In the genomic region with DNA sequence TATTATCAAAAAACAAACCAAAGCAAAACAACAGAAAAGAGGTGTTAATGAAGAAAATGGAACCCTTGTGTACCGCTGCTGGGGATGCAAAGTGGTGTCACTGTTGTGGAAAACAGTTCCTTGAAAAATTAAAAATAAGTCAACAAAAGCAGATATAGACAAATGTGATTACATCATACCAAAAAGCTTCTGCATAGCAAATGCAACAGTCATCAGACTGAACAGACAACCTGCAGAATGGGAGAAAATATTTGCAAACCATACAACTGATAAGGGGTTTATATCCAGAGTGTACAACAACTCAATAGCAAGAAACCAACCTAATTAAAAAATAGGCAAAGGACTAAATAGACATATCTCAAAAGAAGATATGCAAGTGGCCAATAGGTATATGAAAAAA, we compare ENCODE assay signal across 24 cellular contexts.
"Had no signal": no experiment of that assay in that cellular context is flagged by ENCODE, and none has a peak within 500 bp of the region (broad histone marks: within the 10 kb centered on the region; RNA-seq: fewer than 3 reads in every experiment).

No MANE protein-coding gene starts in this region.

- H3K9ac ChIP-seq: KMS-11 had no signal

- H3K27me3 ChIP-seq: breast epithelium, SJSA1 had no signal

- DNase-seq: activated CD4-positive, alpha-beta T cell treated with anti-CD3 and anti-CD28 coated beads for 4 hours; activated CD8-positive, alpha-beta memory T cell treated with anti-CD3 and anti-CD28 coated beads, Interleukin-2, amount 50 U/mL, for 48 hours; activated CD8-positive, alpha-beta T cell treated with anti-CD3 and anti-CD28 coated beads for 36 hours; activated effector memory CD4-positive, alpha-beta T cell treated with Interleukin-2 at 50 U/mL for 16 hours; activated naive CD4-positive, alpha-beta T cell; activated naive CD8-positive, alpha-beta T cell treated with anti-CD3 and anti-CD28 coated beads, Interleukin-2, amount 50 U/mL, for 24 hours; activated T-cell treated with anti-CD3 and anti-CD28 coated beads, Interleukin-2, amount 50 U/mL, for 1 hour; NCI-H1092; NCI-H1417; NCI-H1930; NCI-H2107; NCI-H2171 treated with DMSO at 0.1 percent for 48 hours; NCI-H345; NCI-H510A; NCI-H69; NK-92 treated with Interleukin-12 subunit alpha and Interleukin-12 subunit beta, amount 100 ng/mL, for 24 hours; OCI-M1; SHP77 had no signal

- H3K36me3 ChIP-seq: breast epithelium, SJSA1 had no signal

- H3K9me3 ChIP-seq: breast epithelium, SJSA1 had no signal

- H3K9me3 Mint-ChIP-seq: activated CD8-positive, alpha-beta T cell treated with anti-CD3 and anti-CD28 coated beads for 36 hours; activated naive CD4-positive, alpha-beta T cell treated with anti-CD3 and anti-CD28 coated beads, Interleukin-2, amount 50 U/mL, for 24 hours; activated naive CD8-positive, alpha-beta T cell treated with anti-CD3 and anti-CD28 coated beads, Interleukin-2, amount 50 U/mL, for 24 hours; T-helper 1 cell treated with Interleukin-12 subunit alpha and Interleukin-12 subunit beta and Interleukin-4 antibody, amounts not matched to agents 30 μg/mL and 1 μg/mL, for 36 hours had no signal

- H3K27ac ChIP-seq: breast epithelium, KMS-11, SJSA1 had no signal

- H3K4me1 ChIP-seq: breast epithelium, SJSA1 had no signal

- H3K4me3 ChIP-seq: breast epithelium, SJSA1 had no signal

- H3K4me2 ChIP-seq: KMS-11 had no signal

- H3K36me3 Mint-ChIP-seq: activated naive CD4-positive, alpha-beta T cell treated with anti-CD3 and anti-CD28 coated beads, Interleukin-2, amount 50 U/mL, for 24 hours had no signal

- H3K27ac Mint-ChIP-seq: activated CD8-positive, alpha-beta T cell treated with anti-CD3 and anti-CD28 coated beads for 36 hours; activated naive CD4-positive, alpha-beta T cell treated with anti-CD3 and anti-CD28 coated beads, Interleukin-2, amount 50 U/mL, for 24 hours; activated naive CD8-positive, alpha-beta T cell treated with anti-CD3 and anti-CD28 coated beads, Interleukin-2, amount 50 U/mL, for 24 hours; T-helper 1 cell treated with Interleukin-12 subunit alpha and Interleukin-12 subunit beta and Interleukin-4 antibody, amounts not matched to agents 30 μg/mL and 1 μg/mL, for 36 hours had no signal

- ATAC-seq: activated CD4-positive, CD25-positive, alpha-beta regulatory T cell treated with anti-CD3 and anti-CD28 coated beads, Interleukin-2, amount 50 U/mL, for 24 hours; activated CD8-positive, alpha-beta T cell treated with anti-CD3 and anti-CD28 coated beads for 36 hours; activated naive CD8-positive, alpha-beta T cell treated with anti-CD3 and anti-CD28 coated beads, Interleukin-2, amount 50 U/mL, for 24 hours had no signal
